19 cellular contexts compared by ENCODE assay signal in genomic region chr7:147607151-147607800, GRCh38.
"Had no signal": no experiment of that assay in that cellular context is flagged by ENCODE, and none has a peak within 500 bp of the region (broad histone marks: within the 10 kb centered on the region; RNA-seq: fewer than 3 reads in every experiment).

No MANE protein-coding gene starts in this region.

- H3K9me3 Mint-ChIP-seq: activated naive CD8-positive, alpha-beta T cell treated with anti-CD3 and anti-CD28 coated beads for 36 hours had no signal

- H3K4me1 ChIP-seq: body of pancreas, right atrium auricular region, tibial nerve had no signal

- H3K4me3 ChIP-seq: body of pancreas, lung, right atrium auricular region, skin epidermis, tibial nerve had no signal

- H3K27me3 ChIP-seq: body of pancreas, right atrium auricular region, tibial nerve had no signal

- H3K36me3 ChIP-seq: right atrium auricular region, tibial nerve had no signal

- H3K27ac ChIP-seq: body of pancreas, right atrium auricular region, skin epidermis, tibial nerve had no signal

- ATAC-seq: body of pancreas; esophagus mucosa; left colon; naive thymus-derived CD4-positive, alpha-beta T cell had no signal

- DNase-seq: activated B cell treated with CpG ODN at 0.5 μM for 24 hours; activated CD4-positive, alpha-beta T cell treated with anti-CD3 and anti-CD28 coated beads, Interleukin-2, amount 10 ng/mL, durations not matched to agents 24 days and 14 days; activated CD8-positive, alpha-beta memory T cell treated with anti-CD3 and anti-CD28 coated beads, Interleukin-2, amount 50 U/mL, for 48 hours; activated gamma-delta T cell treated with Interleukin-2 at 50 U/mL for 16 hours; activated naive CD8-positive, alpha-beta T cell treated with anti-CD3 and anti-CD28 coated beads for 36 hours; body of pancreas; caudate nucleus; left colon; naive thymus-derived CD4-positive, alpha-beta T cell; nucleus accumbens; stimulated activated CD4-positive, alpha-beta T cell treated with anti-CD3 and anti-CD28 coated beads, Interleukin-4, amount 100 ng/mL, for 24 hours; stimulated activated naive CD4-positive, alpha-beta T cell treated with Interleukin-2 at 50 U/mL for 16 hours; substantia nigra; T-helper 2 cell had no signal

- H3K4me3 Mint-ChIP-seq: activated B cell treated with CpG ODN at 0.5 μM for 24 hours; activated CD4-positive, alpha-beta T cell treated with anti-CD3 and anti-CD28 coated beads, Interleukin-2, amount 10 ng/mL, durations not matched to agents 24 days and 14 days; activated naive CD8-positive, alpha-beta T cell treated with anti-CD3 and anti-CD28 coated beads for 36 hours; naive thymus-derived CD4-positive, alpha-beta T cell had no signal

- H3K4me1 Mint-ChIP-seq: activated B cell treated with CpG ODN at 0.5 μM for 24 hours; activated CD4-positive, alpha-beta T cell treated with anti-CD3 and anti-CD28 coated beads, Interleukin-2, amount 10 ng/mL, durations not matched to agents 24 days and 14 days; activated naive CD8-positive, alpha-beta T cell treated with anti-CD3 and anti-CD28 coated beads for 36 hours; naive thymus-derived CD4-positive, alpha-beta T cell had no signal

- H3K9me3 ChIP-seq: body of pancreas, right atrium auricular region, tibial nerve had no signal

- H3K36me3 Mint-ChIP-seq: activated naive CD8-positive, alpha-beta T cell treated with anti-CD3 and anti-CD28 coated beads for 36 hours; naive thymus-derived CD4-positive, alpha-beta T cell had no signal

- H3K27ac Mint-ChIP-seq: activated B cell treated with CpG ODN at 0.5 μM for 24 hours; activated CD4-positive, alpha-beta T cell treated with anti-CD3 and anti-CD28 coated beads, Interleukin-2, amount 10 ng/mL, durations not matched to agents 24 days and 14 days; activated naive CD8-positive, alpha-beta T cell treated with anti-CD3 and anti-CD28 coated beads for 36 hours; naive thymus-derived CD4-positive, alpha-beta T cell had no signal

- H3K27me3 Mint-ChIP-seq: activated B cell treated with CpG ODN at 0.5 μM for 24 hours; activated CD4-positive, alpha-beta T cell treated with anti-CD3 and anti-CD28 coated beads, Interleukin-2, amount 10 ng/mL, durations not matched to agents 24 days and 14 days; activated naive CD8-positive, alpha-beta T cell treated with anti-CD3 and anti-CD28 coated beads for 36 hours; naive thymus-derived CD4-positive, alpha-beta T cell had no signal
